Comparison of ENCODE assay signal across 15 cellular contexts in genomic region chr21:38954450-38955059, GRCh38.
DNase-seq lines count a peak whose midpoint lies in the region; ATAC-seq and TF ChIP-seq lines count a peak whose summit lies in the region.
"Had no signal": no experiment of that assay in that cellular context is flagged by ENCODE, and none has a peak within 500 bp of the region (broad histone marks: within the 10 kb centered on the region; RNA-seq: fewer than 3 reads in every experiment).

No MANE protein-coding gene starts in this region.

- peak; percentile 97 for DNase-seq in DMS53 (lab: John Stamatoyannopoulos, UW)
- DNase-seq in NCI-H146 treated with DMSO at 0.1 percent for 48 hours (lab: John Stamatoyannopoulos, UW; ENCODE audit: unreplicated experiment), result peak; percentile 82
- DNase-seq in NCI-H748 treated with DMSO at 0.1 percent for 48 hours (lab: John Stamatoyannopoulos, UW), result peak; percentile 91
- no peak for DNase-seq in lower lobe of right lung
- no peak for DNase-seq in sciatic nerve (ENCODE audit: low spot score)
- DNase-seq in GM19240 (ENCODE audit: insufficient read length, low spot score), result no peak
- no peak for DNase-seq in activated gamma-delta T cell (lab: John Stamatoyannopoulos, UW)
- DNase-seq: ACHN; activated CD4-positive, alpha-beta T cell treated with anti-CD3 and anti-CD28 coated beads for 4 hours; activated CD8-positive, alpha-beta memory T cell treated with anti-CD3 and anti-CD28 coated beads, Interleukin-2, amount 50 U/mL, for 48 hours; CD8-positive, alpha-beta memory T cell; HCEC 1CT had no signal

- no peaks in the 10 kb centered on the region for H3K9me3 ChIP-seq in lower lobe of right lung
- H3K9me3 ChIP-seq: upper lobe of left lung had no signal

- no peak for TF ChIP-seq CTCF in lower lobe of right lung (IDR thresholded peaks at IDR 0.05)

- H3K27ac ChIP-seq in lower lobe of right lung, result no peak overlapping the region
- H3K27ac ChIP-seq: parathyroid adenoma had no signal

- H3K27me3 ChIP-seq in lower lobe of right lung (ENCODE audit: low read depth), result no peaks in the 10 kb centered on the region
- H3K27me3 ChIP-seq: upper lobe of left lung had no signal

- H3K4me3 ChIP-seq in lower lobe of right lung, result no peak overlapping the region
- H3K4me3 ChIP-seq: upper lobe of left lung had no signal

- intact Hi-C loops in lower lobe of right lung (cut with DNase I), result no loop called here
- intact Hi-C loops in sciatic nerve (cut with DNase I), result no loop called here

- no peaks in the 10 kb centered on the region for H3K36me3 ChIP-seq in lower lobe of right lung
- H3K36me3 ChIP-seq: upper lobe of left lung had no signal

- ATAC-seq in lower lobe of right lung (peak; percentile 73 to 75), sciatic nerve (no peak), GM18867 (IDR thresholded peaks at IDR 0.05; ENCODE audit: unreplicated experiment) (no peak)

- H3K4me1 ChIP-seq in lower lobe of right lung, result peaks cover 29% of the 10 kb centered on the region

Comparison
In these comparisons a context has a peak if more than half of its experiments do, and no peak if none do; other contexts are left out.
1. DNase-seq: peak in DMS53 (single experiment), NCI-H146 treated with DMSO at 0.1 percent for 48 hours (single experiment) and NCI-H748 treated with DMSO at 0.1 percent for 48 hours (single experiment); none in lower lobe of right lung (single experiment), sciatic nerve (single experiment), GM19240 (single experiment) and activated gamma-delta T cell (single experiment).
2. ATAC-seq: peak in lower lobe of right lung (2 of 2); none in sciatic nerve (single experiment) and GM18867 (single experiment).